ENCODE assay signal across 24 cellular contexts in genomic region chr3:72900048-72900447, GRCh38.
"Had no signal": no experiment of that assay in that cellular context is flagged by ENCODE, and none has a peak within 500 bp of the region (broad histone marks: within the 10 kb centered on the region; RNA-seq: fewer than 3 reads in every experiment).

No MANE protein-coding gene starts in this region.

- H3K4me1 ChIP-seq: colonic mucosa, esophagus squamous epithelium, gastrocnemius medialis, lower lobe of right lung had no signal

- ATAC-seq: effector memory CD8-positive, alpha-beta T cell; esophagus mucosa; gastrocnemius medialis; heart right ventricle; left lung; lower lobe of right lung had no signal

- H3K4me1 Mint-ChIP-seq: naive B cell had no signal

- H3K27ac Mint-ChIP-seq: dendritic cell treated with granulocyte-macrophage colony-stimulating factor and Interleukin-4, amounts not matched to agents 40 ng/mL and 50 ng/mL, for 4 days; effector memory CD8-positive, alpha-beta T cell; endodermal cell; mesothelial cell of epicardium; naive B cell had no signal

- H3K4me3 Mint-ChIP-seq: dendritic cell treated with granulocyte-macrophage colony-stimulating factor and Interleukin-4, amounts not matched to agents 40 ng/mL and 50 ng/mL, for 4 days; effector memory CD8-positive, alpha-beta T cell; endodermal cell; mesothelial cell of epicardium; naive B cell had no signal

- H3K36me3 ChIP-seq: colonic mucosa, esophagus squamous epithelium, gastrocnemius medialis, heart right ventricle, left lung, lower lobe of right lung had no signal

- DNase-seq: colonic mucosa; cortex of kidney; effector CD8-positive, alpha-beta T cell; effector memory CD8-positive, alpha-beta T cell; endodermal cell; erythroblast; esophagus squamous epithelium; foreskin fibroblast; foreskin melanocyte; gastrocnemius medialis; glutamatergic neuron; heart right ventricle; hippocampal formation; left cardiac atrium; left lung; left ventricle myocardium superior; lower lobe of right lung; mesenchymal stem cell; mucosa of descending colon; naive B cell had no signal

- H3K4me3 ChIP-seq: colonic mucosa, esophagus squamous epithelium, gastrocnemius medialis, heart right ventricle, left lung, lower lobe of right lung, mucosa of descending colon had no signal

- H3K9me3 Mint-ChIP-seq: dendritic cell treated with granulocyte-macrophage colony-stimulating factor and Interleukin-4, amounts not matched to agents 40 ng/mL and 50 ng/mL, for 4 days; effector memory CD8-positive, alpha-beta T cell; endodermal cell had no signal

- H3K27ac ChIP-seq: colonic mucosa, epithelial cell of prostate, esophagus squamous epithelium, gastrocnemius medialis, heart right ventricle, left lung, lower lobe of right lung had no signal

- H3K9me3 ChIP-seq: colonic mucosa, esophagus squamous epithelium, gastrocnemius medialis, heart right ventricle, left lung, lower lobe of right lung, mucosa of descending colon had no signal
